ENCODE assay signal across 8 cellular contexts in the genomic region with DNA sequence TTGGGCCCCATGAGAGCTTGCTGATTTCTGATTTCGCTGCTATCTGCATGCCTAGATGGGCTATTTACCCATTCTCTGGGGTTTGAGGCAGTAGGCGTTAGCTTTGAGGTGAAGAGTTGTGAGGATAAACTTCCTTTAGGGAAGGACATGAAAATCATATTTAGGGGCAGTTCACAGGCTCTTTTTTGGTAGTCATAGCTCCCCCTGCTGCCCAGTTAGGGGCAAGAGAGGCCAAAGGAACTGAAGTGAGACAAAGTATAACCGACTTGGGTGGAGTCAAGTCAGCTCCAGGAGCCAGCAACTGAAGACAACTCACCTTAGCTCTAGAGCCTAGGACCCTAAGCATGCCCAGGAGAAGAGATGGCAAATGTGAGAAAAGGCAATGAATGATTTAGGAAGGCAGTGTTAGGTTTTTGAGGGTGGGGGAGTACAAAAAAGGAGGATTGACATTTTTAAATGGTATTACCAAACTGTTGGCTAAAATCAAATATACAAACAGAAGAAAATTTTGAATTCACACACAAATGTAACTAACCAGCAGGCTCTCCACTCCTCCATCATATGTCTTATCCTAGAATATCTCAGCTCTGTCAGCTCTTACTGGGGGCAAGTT.
DNase-seq lines count a peak whose midpoint lies in the region; ATAC-seq and TF ChIP-seq lines count a peak whose summit lies in the region.

No MANE protein-coding gene starts in this region.

- ATAC-seq in GM19351 (IDR thresholded peaks at IDR 0.05; ENCODE audit: unreplicated experiment), result peak; percentile 96
- ATAC-seq in natural killer cell, result peak; percentile 58 to 81 (median 70)
- ATAC-seq in stimulated activated naive CD8-positive, alpha-beta T cell treated with anti-CD3 and anti-CD28 coated beads, Interleukin-15, Interleukin-2, amounts not matched to agents 100 U/mL and 50 U/mL, for 24 hours, result peak; percentile 49

- no peak overlapping the region for H3K4me3 ChIP-seq in epithelial cell of proximal tubule (ENCODE audit: low read depth, low read length)

- intact Hi-C loops in CD14-positive monocyte (cut with micrococcal nuclease), result loop anchor here (5.0 to 10.0 kb wide), 4 partner anchors 657 to 822 kb away; no protein-coding TSS in a partner anchor
- intact Hi-C loops in natural killer cell (cut with micrococcal nuclease), result loop anchor here (1.0 to 2.0 kb wide), 3 partner anchors 628 to 821 kb away; no protein-coding TSS in a partner anchor

- H3K27ac Mint-ChIP-seq in CD14-positive monocyte (no peak overlapping the region), natural killer cell (no peak overlapping the region)

- H3K27me3 Mint-ChIP-seq in CD14-positive monocyte (ENCODE audit: low read depth in 3 of 3) (peaks cover 0 to 7% (median 0%) of the 10 kb centered on the region in 3 donors), natural killer cell (ENCODE audit: low read depth in 2 of 2) (peaks cover 7 to 9% of the 10 kb centered on the region in 2 donors)

- H3K9me3 Mint-ChIP-seq in CD14-positive monocyte, result no peaks in the 10 kb centered on the region
- H3K9me3 Mint-ChIP-seq in natural killer cell, result no peaks in the 10 kb centered on the region

- H3K4me1 Mint-ChIP-seq in CD14-positive monocyte, result peaks cover 13% of the 10 kb centered on the region
- peaks cover 0 to 6% of the 10 kb centered on the region in 2 donors for H3K4me1 Mint-ChIP-seq in natural killer cell

- DNase-seq in CD14-positive monocyte (ENCODE audit: low spot score) (peak; percentile 61), HPDE6-E6E7 (ENCODE audit: extremely low spot score) (peak; percentile 36), NOMO-1 (lab: John Stamatoyannopoulos, UW; ENCODE audit: unreplicated experiment in 2 of 2) (peak; percentile 39 to 60), epithelial cell of proximal tubule (ENCODE audit: low read depth) (no peak), natural killer cell (peak; percentile 39)
- DNase-seq in activated CD8-positive, alpha-beta memory T cell treated with anti-CD3 and anti-CD28 coated beads, Interleukin-2, amount 50 U/mL, for 24 hours (ENCODE audit: extremely low read depth), result peak; percentile 13
- DNase-seq in stimulated activated naive CD8-positive, alpha-beta T cell treated with anti-CD3 and anti-CD28 coated beads, Interleukin-15, Interleukin-2, amounts not matched to agents 100 U/mL and 50 U/mL, for 24 hours, result peak; percentile 45

- TF ChIP-seq CTCF in CD14-positive monocyte (IDR thresholded peaks at IDR 0.05) (peak; percentile 87), epithelial cell of proximal tubule (conservative IDR thresholded peaks at IDR 0.05; ENCODE audit: low read depth, low read length) (peak; percentile 94), natural killer cell (IDR thresholded peaks at IDR 0.05) (peak; percentile 74)

- H3K4me3 Mint-ChIP-seq in CD14-positive monocyte, result no peak overlapping the region
- no peak overlapping the region for H3K4me3 Mint-ChIP-seq in natural killer cell

- H3K36me3 Mint-ChIP-seq in CD14-positive monocyte (no peaks in the 10 kb centered on the region), natural killer cell (no peaks in the 10 kb centered on the region)
